ENCODE assay signal across 12 cellular contexts in genomic region chr17:17440938-17441730, GRCh38. TPM values are rescaled to one million over a fixed set of nuclear protein-coding genes. Genes with fewer than 3 reads are reported as not detected.
DNase-seq lines count a peak whose midpoint lies in the region; ATAC-seq, FAIRE-seq and TF ChIP-seq lines count a peak whose summit lies in the region.
"Had no signal": no experiment of that assay in that cellular context is flagged by ENCODE, and none has a peak within 500 bp of the region (broad histone marks: within the 10 kb centered on the region; RNA-seq: fewer than 3 reads in every experiment).

No MANE protein-coding gene starts in this region.

- 94% methylated on average over 11 of the region's 11 CpGs for WGBS in A549 (ENCODE audit: missing lambda C conversion rate)
- 88 to 90% methylated on average over 5 to 10 of the region's 11 CpGs for WGBS in mesodermal cell (ENCODE audit: insufficient coverage in 2 of 2), 2 experiments

- POLR2A ChIA-PET in A549 (lab: Yijun Ruan, JAX): no interaction called here

- TF ChIP-seq EP300 in A549 (IDR thresholded peaks at IDR 0.05): no peak

- TF ChIP-seq POLR2A in A549 (IDR thresholded peaks at IDR 0.05; ENCODE audit: low read length): no peak

- TF ChIP-seq CTCF in A549 (IDR thresholded peaks at IDR 0.05) (no peak), WERI-Rb-1 (IDR thresholded peaks at IDR 0.05; ENCODE audit: low read depth, low read length) (no peak)

- no peak for TF ChIP-seq RAD21 in A549 (conservative IDR thresholded peaks at IDR 0.05 in 1 of 2, IDR thresholded peaks at IDR 0.05 in 1 of 2)

- H3K27ac ChIP-seq in A549: peak overlapping the region; percentile 60 to 76
- H3K27ac ChIP-seq in WERI-Rb-1: peak overlapping the region; percentile 33; the same call in 1 of the 2 replicates
- peak overlapping the region; percentile 30 for H3K27ac ChIP-seq in mesodermal cell (ENCODE audit: low read depth, low read length, severe bottlenecking)

- no peaks in the 10 kb centered on the region for H3K27me3 ChIP-seq in WERI-Rb-1 (ENCODE audit: insufficient read depth, low read depth, severe bottlenecking)

- no peak overlapping the region for H3K4me3 ChIP-seq in A549
- H3K4me3 ChIP-seq in WERI-Rb-1 (ENCODE audit: low read depth, low read length): no peak overlapping the region
- no peak overlapping the region for H3K4me3 ChIP-seq in mesodermal cell (ENCODE audit: extremely low read depth, insufficient read depth, low read length, poor library complexity, severe bottlenecking)

- peaks cover 67% of the 10 kb centered on the region for H3K4me1 ChIP-seq in A549
- H3K4me1 ChIP-seq in mesodermal cell (ENCODE audit: control insufficient read depth, insufficient read depth, low read length, poor library complexity, severe bottlenecking): peaks cover 19% of the 10 kb centered on the region

- H3K9me3 ChIP-seq in A549 (peaks cover 5% of the 10 kb centered on the region; the same call in 1 of the 3 replicates), WERI-Rb-1 (ENCODE audit: severe bottlenecking) (no peaks in the 10 kb centered on the region), mesodermal cell (ENCODE audit: control insufficient read depth, low read length) (no peaks in the 10 kb centered on the region)

- FAIRE-seq in A549 (lab: Jason Lieb, UNC): no peak
- FAIRE-seq: GM19239 had no signal

- DNase-seq in A549 (ENCODE audit: low read depth in 1 of 2, low spot score in 1 of 2) (no peak), HUDEP-2 (lab: John Stamatoyannopoulos, UW; ENCODE audit: unreplicated experiment in 76 of 76) (peak in 62 of 76 experiments; percentile 11 to 69 (median 35)), WERI-Rb-1 (no peak), retina (no peak)
- no peak for DNase-seq in activated CD4-positive, alpha-beta T cell treated with anti-CD3 and anti-CD28 coated beads, Interleukin-2, amount 50 U/mL, for 1 hour
- DNase-seq: activated CD4-positive, alpha-beta T cell treated with anti-CD3 and anti-CD28 coated beads, Interleukin-2, amount 10 ng/mL, durations not matched to agents 7 days and 5 days; H7; Kasumi-1; left cardiac atrium had no signal

- CTCF ChIA-PET in A549 (lab: Yijun Ruan, JAX): interaction anchor here (0.8 to 1.8 kb wide), 5 partner anchors 8 to 85 kb away, joined by 3 to 4 read pairs (median 3); no protein-coding TSS in a partner anchor

- ATAC-seq in A549: no peak
- ATAC-seq in HG02588 (IDR thresholded peaks at IDR 0.05; ENCODE audit: unreplicated experiment): no peak
- ATAC-seq: left cardiac atrium had no signal

- peak overlapping the region; percentile 48 for H3K4me2 ChIP-seq in A549

- H3K36me3 ChIP-seq in WERI-Rb-1: no peaks in the 10 kb centered on the region
- no peaks in the 10 kb centered on the region for H3K36me3 ChIP-seq in mesodermal cell (ENCODE audit: control insufficient read depth, insufficient read depth, low read length)

TF ChIP-seq in A549, 52 proteins besides CTCF, POLR2A, EP300 and RAD21:
- TF ChIP-seq ZFP36 (IDR thresholded peaks at IDR 0.05; ENCODE audit: borderline replicate concordance, partially characterized antibody) (no peak), ESRRA (IDR thresholded peaks at IDR 0.05; ENCODE audit: borderline replicate concordance, low read length) (no peak), CHD4 (IDR thresholded peaks at IDR 0.05; ENCODE audit: borderline replicate concordance) (peak; percentile 63; the same call in 1 of the 2 replicates), FOSB (CRISPR knock-in tag; IDR thresholded peaks at IDR 0.05) (no peak), KDM1A (IDR thresholded peaks at IDR 0.05; ENCODE audit: low read depth) (peak; percentile 75)

RNA-seq across cellular contexts. Expression of gene MED9, which starts 35.7 kb away (rescaled TPM):
- polyA plus RNA-seq in A549 (2011; rRNA removed) (13.0 and 15.2 TPM in 2 replicates), A549 (2017; fragmentation: RNase III; extraction: RNeasy Plus Mini Kit Qiagen cat#74134 plus additional on column Dnase treatment) (15.9 to 17.4 TPM (median 17.4 TPM) in 3 replicates)
- 13.8 and 17.7 TPM in 2 replicates for polyA plus RNA-seq in A549 (2012; cell fraction: cytosol; rRNA removed)
- 18.7 and 19.9 TPM in 2 replicates for polyA plus RNA-seq in A549 (2012; cell fraction: nucleus; rRNA removed)
- 18.1 and 20.0 TPM in 2 replicates for polyA minus RNA-seq in A549 (2011; rRNA and poly(A)+ RNA removed)
- 13.9 TPM for polyA plus RNA-seq in mesodermal cell (2013, experiment 1 of 2)
- 12.1 TPM for polyA plus RNA-seq in mesodermal cell (2013, experiment 2 of 2)

RNA-seq across cellular contexts. Expression of gene RASD1, which starts 55.1 kb away (rescaled TPM):
- polyA plus RNA-seq in A549 (2011; rRNA removed) (0.99 and 1.4 TPM in 2 replicates), A549 (2017; fragmentation: RNase III; extraction: RNeasy Plus Mini Kit Qiagen cat#74134 plus additional on column Dnase treatment) (0.77 to 0.92 TPM (median 0.80 TPM) in 3 replicates)
- polyA plus RNA-seq in A549 (2012; cell fraction: cytosol; rRNA removed): 1.3 and 2.0 TPM in 2 replicates
- polyA plus RNA-seq in A549 (2012; cell fraction: nucleus; rRNA removed): 3.2 and 4.7 TPM in 2 replicates
- 0.83 and 1.0 TPM in 2 replicates for polyA minus RNA-seq in A549 (2011; rRNA and poly(A)+ RNA removed)
- polyA plus RNA-seq in mesodermal cell (2013, experiment 1 of 2): 4.6 TPM
- 3.3 TPM for polyA plus RNA-seq in mesodermal cell (2013, experiment 2 of 2)

Comparison
In these comparisons a context has a peak if more than half of its experiments do, and no peak if none do; other contexts are left out.
1. DNase-seq: peak in HUDEP-2 (62 of 76); none in A549 (0 of 2), WERI-Rb-1 (single experiment), activated CD4-positive, alpha-beta T cell treated with anti-CD3 and anti-CD28 coated beads, Interleukin-2, amount 50 U/mL, for 1 hour (single experiment) and retina (single experiment).
2. Peak in every context shown above with its lines, with median percentiles within 50 percentile points of each other: H3K27ac ChIP-seq.